Comparison of ENCODE assay signal across 29 cellular contexts in the genomic region with DNA sequence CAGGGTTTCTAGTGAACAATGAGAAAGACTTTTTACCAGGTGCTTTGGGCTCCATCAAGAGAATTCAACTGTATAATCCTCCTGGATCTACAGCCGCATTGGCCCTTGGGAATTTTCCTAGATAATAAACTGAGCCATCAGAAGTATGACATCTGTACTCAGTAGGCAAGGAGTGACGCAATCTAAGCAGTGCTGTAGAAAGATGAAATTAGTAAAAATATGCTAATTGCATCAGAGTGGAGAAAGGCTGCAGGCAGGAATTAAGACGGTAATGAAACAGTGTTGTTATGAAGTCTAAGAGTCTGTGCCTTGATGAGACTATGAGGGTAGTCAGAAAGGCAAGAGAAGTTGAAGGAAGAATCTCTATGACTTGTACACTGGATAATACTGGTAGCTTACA.
"Had no signal": no experiment of that assay in that cellular context is flagged by ENCODE, and none has a peak within 500 bp of the region (broad histone marks: within the 10 kb centered on the region; RNA-seq: fewer than 3 reads in every experiment).

No MANE protein-coding gene starts in this region.

- FAIRE-seq: RCC 7860, TTC549 had no signal

- DNase-seq: activated CD4-positive, alpha-beta T cell treated with anti-CD3 and anti-CD28 coated beads for 36 hours; activated CD4-positive, alpha-beta T cell treated with anti-CD3 and anti-CD28 coated beads, Interleukin-2, amount 50 U/mL, for 1 hour; activated CD8-positive, alpha-beta memory T cell treated with anti-CD3 and anti-CD28 coated beads, Interleukin-2, amount 50 U/mL, for 4 hours; activated CD8-positive, alpha-beta T cell treated with anti-CD3 and anti-CD28 coated beads for 36 hours; activated gamma-delta T cell treated with Interleukin-2 at 50 U/mL for 16 hours; activated naive CD4-positive, alpha-beta T cell treated with anti-CD3 and anti-CD28 coated beads, Interleukin-2, amount 10 ng/mL, durations not matched to agents 7 days and 5 days; activated naive CD8-positive, alpha-beta T cell treated with anti-CD3 and anti-CD28 coated beads for 36 hours; activated T-cell treated with anti-CD3 and anti-CD28 coated beads, Interleukin-2, amount 50 U/mL, for 72 hours; adrenal gland; aorta; caudate nucleus; colonic mucosa; NCI-H1092; NCI-H1417; NCI-H1930; NCI-H2171; NCI-H2227 treated with DMSO at 0.1 percent for 48 hours; NCI-H526; NCI-H82; SHP77; T-cell; T-helper 2 cell; T1000 had no signal

- H3K4me1 ChIP-seq: adrenal gland, breast epithelium, colonic mucosa had no signal

- H3K27me3 ChIP-seq: adrenal gland, breast epithelium, colonic mucosa had no signal

- H3K36me3 ChIP-seq: adrenal gland, breast epithelium, colonic mucosa had no signal

- H3K9me3 Mint-ChIP-seq: activated CD8-positive, alpha-beta T cell treated with anti-CD3 and anti-CD28 coated beads for 36 hours; activated naive CD4-positive, alpha-beta T cell treated with anti-CD3 and anti-CD28 coated beads, Interleukin-2, amount 10 ng/mL, durations not matched to agents 7 days and 5 days; activated naive CD8-positive, alpha-beta T cell treated with anti-CD3 and anti-CD28 coated beads for 36 hours; activated T-cell treated with anti-CD3 and anti-CD28 coated beads, Interleukin-2, amount 50 U/mL, for 72 hours; activated T-helper 2 cell treated with anti-CD3 and anti-CD28 coated beads, Interferon-gamma antibody, Interleukin-2, Interleukin-4, amounts not matched to agents 10 μg/mL and 5 μg/mL and 100 μg/mL, durations not matched to agents 14 hours and 24 hours and 36 hours; T-cell had no signal

- H3K27me3 Mint-ChIP-seq: activated CD4-positive, alpha-beta T cell treated with anti-CD3 and anti-CD28 coated beads for 36 hours; activated CD8-positive, alpha-beta T cell treated with anti-CD3 and anti-CD28 coated beads for 36 hours; activated naive CD4-positive, alpha-beta T cell treated with anti-CD3 and anti-CD28 coated beads, Interleukin-2, amount 10 ng/mL, durations not matched to agents 7 days and 5 days; activated naive CD8-positive, alpha-beta T cell treated with anti-CD3 and anti-CD28 coated beads for 36 hours; T-cell had no signal

- H3K4me1 Mint-ChIP-seq: activated CD4-positive, alpha-beta T cell treated with anti-CD3 and anti-CD28 coated beads for 36 hours; activated naive CD4-positive, alpha-beta T cell treated with anti-CD3 and anti-CD28 coated beads, Interleukin-2, amount 10 ng/mL, durations not matched to agents 7 days and 5 days; activated naive CD8-positive, alpha-beta T cell treated with anti-CD3 and anti-CD28 coated beads for 36 hours; T-cell had no signal

- H3K27ac Mint-ChIP-seq: activated CD4-positive, alpha-beta T cell treated with anti-CD3 and anti-CD28 coated beads for 36 hours; activated CD8-positive, alpha-beta T cell treated with anti-CD3 and anti-CD28 coated beads for 36 hours; activated naive CD4-positive, alpha-beta T cell treated with anti-CD3 and anti-CD28 coated beads, Interleukin-2, amount 10 ng/mL, durations not matched to agents 7 days and 5 days; activated naive CD8-positive, alpha-beta T cell treated with anti-CD3 and anti-CD28 coated beads for 36 hours; activated T-cell treated with anti-CD3 and anti-CD28 coated beads, Interleukin-2, amount 50 U/mL, for 72 hours; activated T-helper 2 cell treated with anti-CD3 and anti-CD28 coated beads, Interferon-gamma antibody, Interleukin-2, Interleukin-4, amounts not matched to agents 10 μg/mL and 5 μg/mL and 100 μg/mL, durations not matched to agents 14 hours and 24 hours and 36 hours; T-cell had no signal

- H3K4me3 ChIP-seq: adrenal gland, breast epithelium, colonic mucosa, SK-N-MC had no signal

- H3K27ac ChIP-seq: adrenal gland, breast epithelium, colonic mucosa, KMS-11, SK-N-MC had no signal

- H3K4me3 Mint-ChIP-seq: activated CD4-positive, alpha-beta T cell treated with anti-CD3 and anti-CD28 coated beads for 36 hours; activated CD8-positive, alpha-beta T cell treated with anti-CD3 and anti-CD28 coated beads for 36 hours; activated naive CD4-positive, alpha-beta T cell treated with anti-CD3 and anti-CD28 coated beads, Interleukin-2, amount 10 ng/mL, durations not matched to agents 7 days and 5 days; activated naive CD8-positive, alpha-beta T cell treated with anti-CD3 and anti-CD28 coated beads for 36 hours; activated T-cell treated with anti-CD3 and anti-CD28 coated beads, Interleukin-2, amount 50 U/mL, for 72 hours; T-cell had no signal

- H3K4me2 ChIP-seq: KMS-11 had no signal

- ATAC-seq: activated CD4-positive, alpha-beta T cell treated with anti-CD3 and anti-CD28 coated beads for 36 hours; activated CD8-positive, alpha-beta T cell treated with anti-CD3 and anti-CD28 coated beads for 36 hours; activated T-cell treated with anti-CD3 and anti-CD28 coated beads, Interleukin-2, amount 50 U/mL, for 72 hours; T-cell had no signal
